In the genomic region with DNA sequence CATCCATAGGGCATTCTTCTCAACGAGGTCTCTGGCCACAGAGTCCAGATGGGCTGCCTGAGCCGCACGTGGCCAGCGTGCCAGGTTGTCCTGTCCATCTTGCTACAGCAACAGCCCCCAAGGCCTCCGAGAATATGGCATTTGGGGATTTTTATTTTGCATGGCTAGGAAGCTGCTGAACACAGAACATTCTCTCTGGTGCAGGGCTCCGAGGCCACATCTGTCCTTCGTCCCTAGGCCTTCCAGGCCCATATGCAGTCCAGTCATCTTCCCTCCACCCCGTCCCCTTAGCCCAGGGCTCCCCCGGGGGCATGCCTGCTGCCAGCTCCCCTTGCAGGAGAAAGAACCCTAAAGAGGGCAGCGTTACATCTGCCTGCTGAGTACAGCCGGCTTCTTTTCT, we compare ENCODE assay signal across 12 cellular contexts. TPM values are rescaled to one million over a fixed set of nuclear protein-coding genes. Genes with fewer than 3 reads are reported as not detected.
DNase-seq lines count a peak whose midpoint lies in the region; ATAC-seq and TF ChIP-seq lines count a peak whose summit lies in the region.
"Had no signal": no experiment of that assay in that cellular context is flagged by ENCODE, and none has a peak within 500 bp of the region (broad histone marks: within the 10 kb centered on the region; RNA-seq: fewer than 3 reads in every experiment).

No MANE protein-coding gene starts in this region.

- WGBS in tibial nerve, 2 donors: 44 to 52% methylated on average over 11 of the region's 11 CpGs

- H3K9me3 Mint-ChIP-seq in activated CD4-positive, alpha-beta memory T cell treated with anti-CD3 and anti-CD28 coated beads, Interleukin-2, amount 10 ng/mL, durations not matched to agents 7 days and 5 days: no peaks in the 10 kb centered on the region

- no peaks in the 10 kb centered on the region for H3K36me3 ChIP-seq in left ventricle myocardium inferior
- no peaks in the 10 kb centered on the region for H3K36me3 ChIP-seq in muscle layer of colon (ENCODE audit: insufficient read depth, low read length)
- no peaks in the 10 kb centered on the region for H3K36me3 ChIP-seq in tibial nerve
- H3K36me3 ChIP-seq: tibial artery had no signal

- no peak for ATAC-seq in Right ventricle myocardium superior (ENCODE audit: poor library complexity)
- ATAC-seq: activated CD8-positive, alpha-beta memory T cell treated with anti-CD3 and anti-CD28 coated beads, Interleukin-2, amount 10 ng/mL, durations not matched to agents 7 days and 5 days had no signal

- H3K9me3 ChIP-seq in left ventricle myocardium inferior (replicated peaks): no peaks in the 10 kb centered on the region
- no peaks in the 10 kb centered on the region for H3K9me3 ChIP-seq in muscle layer of colon (ENCODE audit: low read length)
- H3K9me3 ChIP-seq in tibial nerve: no peaks in the 10 kb centered on the region
- H3K9me3 ChIP-seq: tibial artery had no signal

- H3K27me3 Mint-ChIP-seq in activated CD4-positive, alpha-beta memory T cell treated with anti-CD3 and anti-CD28 coated beads, Interleukin-2, amount 10 ng/mL, durations not matched to agents 7 days and 5 days: peaks cover 1% of the 10 kb centered on the region
- H3K27me3 Mint-ChIP-seq: activated CD8-positive, alpha-beta memory T cell treated with anti-CD3 and anti-CD28 coated beads, Interleukin-2, amount 10 ng/mL, durations not matched to agents 7 days and 5 days had no signal

- peaks cover 12% of the 10 kb centered on the region for H3K36me3 Mint-ChIP-seq in activated CD4-positive, alpha-beta memory T cell treated with anti-CD3 and anti-CD28 coated beads, Interleukin-2, amount 10 ng/mL, durations not matched to agents 7 days and 5 days (ENCODE audit: low read depth)

- H3K4me1 Mint-ChIP-seq in activated CD4-positive, alpha-beta memory T cell treated with anti-CD3 and anti-CD28 coated beads, Interleukin-2, amount 10 ng/mL, durations not matched to agents 7 days and 5 days: peaks cover 42% of the 10 kb centered on the region

- H3K4me3 ChIP-seq in left ventricle myocardium inferior: peak overlapping the region; percentile 83
- peak overlapping the region in 1 of 2 donors; percentile 69 for H3K4me3 ChIP-seq in muscle layer of colon (ENCODE audit: low read depth in 1 of 2, low read length in 2 of 2)
- H3K4me3 ChIP-seq in tibial nerve: no peak overlapping the region

- H3K27ac Mint-ChIP-seq in activated CD4-positive, alpha-beta memory T cell treated with anti-CD3 and anti-CD28 coated beads, Interleukin-2, amount 10 ng/mL, durations not matched to agents 7 days and 5 days: no peak overlapping the region

- H3K27ac ChIP-seq in left ventricle myocardium inferior (replicated peaks) (peak overlapping the region; percentile 100), muscle layer of colon (ENCODE audit: low read depth, low read length) (peak overlapping the region; percentile 91), tibial nerve (peak overlapping the region; percentile 65 to 98 (median 75))
- H3K27ac ChIP-seq: tibial artery had no signal

- TF ChIP-seq POLR2A in tibial nerve (IDR thresholded peaks at IDR 0.05): no peak

- intact Hi-C loops in left ventricle myocardium inferior (cut with micrococcal nuclease): loop anchor here (10.0 kb wide), 1 partner anchor 74 kb away; no protein-coding TSS in a partner anchor
- intact Hi-C loops in Right ventricle myocardium superior (cut with DNase I): loop anchor here (2.0 kb wide), 1 partner anchor 70 kb away; no protein-coding TSS in a partner anchor

- peak overlapping the region; percentile 63 for H3K9ac ChIP-seq in muscle layer of colon (ENCODE audit: low read length)

- POLR2A ChIA-PET in activated CD4-positive, alpha-beta memory T cell treated with anti-CD3 and anti-CD28 coated beads, Interleukin-2, amount 10 ng/mL, durations not matched to agents 7 days and 5 days (lab: Charles Lee): interaction anchor here (0.7 to 3.8 kb wide), 9 partner anchors 9 to 185 kb away, joined by 3 to 25 read pairs (median 4); no protein-coding TSS in a partner anchor

- no peak for TF ChIP-seq CTCF in left ventricle myocardium inferior (IDR thresholded peaks at IDR 0.05; ENCODE audit: borderline replicate concordance)
- no peak for TF ChIP-seq CTCF in tibial nerve (IDR thresholded peaks at IDR 0.05)

- H3K27me3 ChIP-seq in left ventricle myocardium inferior (ENCODE audit: low read depth): no peaks in the 10 kb centered on the region
- no peaks in the 10 kb centered on the region for H3K27me3 ChIP-seq in muscle layer of colon (ENCODE audit: control insufficient read depth in 1 of 2, insufficient read depth in 2 of 2, low read length in 2 of 2)
- H3K27me3 ChIP-seq in tibial nerve: no peaks in the 10 kb centered on the region

- H3K4me1 ChIP-seq in left ventricle myocardium inferior (peaks cover 76% of the 10 kb centered on the region), muscle layer of colon (ENCODE audit: insufficient read depth, low read length) (peaks cover 62% of the 10 kb centered on the region), tibial nerve (peaks cover 0 to 51% (median 25%) of the 10 kb centered on the region in 4 donors)

- CTCF ChIA-PET in activated CD4-positive, alpha-beta memory T cell treated with anti-CD3 and anti-CD28 coated beads, Interleukin-2, amount 10 ng/mL, durations not matched to agents 7 days and 5 days (lab: Charles Lee): interaction anchor here (1.0 to 1.7 kb wide), 3 partner anchors 29 to 254 kb away, joined by 3 to 7 read pairs (median 3); no protein-coding TSS in a partner anchor

- DNase-seq in left ventricle myocardium inferior (no peak), Right ventricle myocardium superior (no peak), tibial nerve (ENCODE audit: low spot score in 2 of 2) (no peak), NCI-H1417 treated with DMSO at 0.1 percent for 48 hours (lab: John Stamatoyannopoulos, UW) (no peak), DMS79 (lab: John Stamatoyannopoulos, UW) (no peak), foreskin melanocyte (no peak)
- DNase-seq in activated CD4-positive, alpha-beta memory T cell treated with anti-CD3 and anti-CD28 coated beads, Interleukin-2, amount 10 ng/mL, durations not matched to agents 7 days and 5 days: no peak
- DNase-seq: activated CD8-positive, alpha-beta memory T cell treated with anti-CD3 and anti-CD28 coated beads, Interleukin-2, amount 10 ng/mL, durations not matched to agents 7 days and 5 days; DMS53; effector CD8-positive, alpha-beta T cell; tibial artery had no signal

- peak overlapping the region; percentile 86 for H3K4me3 Mint-ChIP-seq in activated CD4-positive, alpha-beta memory T cell treated with anti-CD3 and anti-CD28 coated beads, Interleukin-2, amount 10 ng/mL, durations not matched to agents 7 days and 5 days

- TF ChIP-seq EP300 in tibial nerve (IDR thresholded peaks at IDR 0.05): no peak

RNA-seq across cellular contexts. Expression of a gene that starts 2.3 kb away (rescaled TPM):
- total RNA-seq in left ventricle myocardium inferior (23.9 TPM), Right ventricle myocardium superior (24.9 TPM), tibial nerve (100 to 1,000 TPM in 2 of 4 donors, 10 to 100 TPM in 2; 68.0 to 123 (median 86.5) TPM)
- 10 to 100 TPM; 64.8 to 67.4 TPM for total RNA-seq in activated CD4-positive, alpha-beta memory T cell treated with anti-CD3 and anti-CD28 coated beads, Interleukin-2, amount 10 ng/mL, durations not matched to agents 7 days and 5 days
